In genomic region chr5:2908086-2908485, GRCh38 we compare ENCODE assay signal across 37 cellular contexts.
"Had no signal": no experiment of that assay in that cellular context is flagged by ENCODE, and none has a peak within 500 bp of the region (broad histone marks: within the 10 kb centered on the region; RNA-seq: fewer than 3 reads in every experiment).

No MANE protein-coding gene starts in this region.

- H3K27ac ChIP-seq: adrenal gland, body of pancreas, breast epithelium, Peyer's patch, SJSA1, VCaP had no signal

- H3K36me3 ChIP-seq: adrenal gland, breast epithelium, Peyer's patch, SJSA1 had no signal

- H3K4me1 ChIP-seq: adrenal gland, body of pancreas, breast epithelium, Peyer's patch, SJSA1 had no signal

- H3K4me3 ChIP-seq: adrenal gland, body of pancreas, breast epithelium, K562, Peyer's patch, SJSA1 had no signal

- H3K36me3 Mint-ChIP-seq: activated CD4-positive, alpha-beta memory T cell treated with anti-CD3 and anti-CD28 coated beads for 36 hours had no signal

- H3K27me3 Mint-ChIP-seq: activated B cell treated with CpG ODN at 0.5 μM for 24 hours; activated CD4-positive, alpha-beta memory T cell treated with anti-CD3 and anti-CD28 coated beads for 36 hours; T-helper 17 cell had no signal

- H3K27me3 ChIP-seq: adrenal gland, body of pancreas, Peyer's patch, SJSA1 had no signal

- DNase-seq: activated B cell treated with CpG ODN at 0.5 μM for 24 hours; activated CD4-positive, alpha-beta memory T cell treated with anti-CD3 and anti-CD28 coated beads for 36 hours; activated CD4-positive, alpha-beta T cell treated with anti-CD3 and anti-CD28 coated beads for 4 hours; activated CD4-positive, alpha-beta T cell treated with anti-CD3 and anti-CD28 coated beads, Interleukin-2, amount 50 U/mL, for 1 hour; activated CD4-positive, CD25-positive, alpha-beta regulatory T cell treated with anti-CD3 and anti-CD28 coated beads, Interleukin-2, amount 50 U/mL, for 72 hours; activated CD8-positive, alpha-beta memory T cell treated with anti-CD3 and anti-CD28 coated beads, Interleukin-2, amount 50 U/mL, for 4 hours; activated gamma-delta T cell treated with Interleukin-2 at 50 U/mL for 16 hours; activated naive CD4-positive, alpha-beta T cell treated with anti-CD3 and anti-CD28 coated beads for 36 hours; activated T-cell treated with anti-CD3 and anti-CD28 coated beads for 4 hours; activated T-cell treated with anti-CD3 and anti-CD28 coated beads, Interleukin-2, amount 50 U/mL, for 4 hours; body of pancreas; NCI-H1092 treated with DMSO at 0.1 percent for 48 hours; NCI-H1417; NCI-H146; NCI-H187; NCI-H2029 treated with DMSO at 0.1 percent for 48 hours; NCI-H2107; NCI-H2171 treated with DMSO at 0.1 percent for 48 hours; NCI-H226; NCI-H446 treated with DMSO at 0.1 percent for 48 hours; NCI-H524; NCI-H69; PC-3; Peyer's patch; RPMI8226; SHP77 treated with DMSO at 0.1 percent for 48 hours; SK-N-SH; T-helper 17 cell; T-helper 9 cell had no signal

- H3K4me2 ChIP-seq: SK-N-SH had no signal

- H3K4me3 Mint-ChIP-seq: activated B cell treated with CpG ODN at 0.5 μM for 24 hours; activated CD4-positive, alpha-beta memory T cell treated with anti-CD3 and anti-CD28 coated beads for 36 hours; activated naive CD4-positive, alpha-beta T cell treated with anti-CD3 and anti-CD28 coated beads for 36 hours; activated T-cell treated with anti-CD3 and anti-CD28 coated beads, Interleukin-2, amount 50 U/mL, for 4 hours; activated T-helper 1 cell treated with anti-CD3 and anti-CD28 coated beads, Interleukin-12 subunit alpha, Interleukin-12 subunit beta, Interleukin-2, Interleukin-4 antibody, amounts not matched to agents 30 ng/mL and 10 ng/mL and 1 ng/mL, durations not matched to agents 14 hours and 24 hours and 36 hours; T-helper 17 cell had no signal

- H3K27ac Mint-ChIP-seq: activated B cell treated with CpG ODN at 0.5 μM for 24 hours; activated CD4-positive, alpha-beta memory T cell treated with anti-CD3 and anti-CD28 coated beads for 36 hours; activated naive CD4-positive, alpha-beta T cell treated with anti-CD3 and anti-CD28 coated beads for 36 hours; activated naive CD4-positive, alpha-beta T cell treated with anti-CD3 and anti-CD28 coated beads, Interleukin-2, amount 50 U/mL, for 72 hours; activated T-helper 1 cell treated with anti-CD3 and anti-CD28 coated beads, Interleukin-12 subunit alpha, Interleukin-12 subunit beta, Interleukin-2, Interleukin-4 antibody, amounts not matched to agents 30 ng/mL and 10 ng/mL and 1 ng/mL, durations not matched to agents 14 hours and 24 hours and 36 hours; T-helper 17 cell had no signal

- H3K9me3 Mint-ChIP-seq: activated B cell treated with CpG ODN at 0.5 μM for 24 hours; activated CD4-positive, alpha-beta memory T cell treated with anti-CD3 and anti-CD28 coated beads for 36 hours; activated naive CD4-positive, alpha-beta T cell treated with anti-CD3 and anti-CD28 coated beads for 36 hours; activated T-cell treated with anti-CD3 and anti-CD28 coated beads, Interleukin-2, amount 50 U/mL, for 4 hours; activated T-helper 1 cell treated with anti-CD3 and anti-CD28 coated beads, Interleukin-12 subunit alpha, Interleukin-12 subunit beta, Interleukin-2, Interleukin-4 antibody, amounts not matched to agents 30 ng/mL and 10 ng/mL and 1 ng/mL, durations not matched to agents 14 hours and 24 hours and 36 hours had no signal

- ATAC-seq: activated naive CD4-positive, alpha-beta T cell treated with anti-CD3 and anti-CD28 coated beads, Interleukin-2, amount 50 U/mL, for 72 hours; activated T-cell treated with anti-CD3 and anti-CD28 coated beads, Interleukin-2, amount 50 U/mL, for 4 hours; body of pancreas; K562; PC-3; T-helper 17 cell had no signal

- H3K9me3 ChIP-seq: adrenal gland, body of pancreas, breast epithelium, Peyer's patch, SK-N-SH had no signal

- H3K4me1 Mint-ChIP-seq: activated B cell treated with CpG ODN at 0.5 μM for 24 hours, T-helper 17 cell had no signal

- H3K9ac ChIP-seq: SK-N-SH had no signal

- FAIRE-seq: astrocyte, K562 had no signal
